ENCODE assay signal across 8 cellular contexts in the genomic region with DNA sequence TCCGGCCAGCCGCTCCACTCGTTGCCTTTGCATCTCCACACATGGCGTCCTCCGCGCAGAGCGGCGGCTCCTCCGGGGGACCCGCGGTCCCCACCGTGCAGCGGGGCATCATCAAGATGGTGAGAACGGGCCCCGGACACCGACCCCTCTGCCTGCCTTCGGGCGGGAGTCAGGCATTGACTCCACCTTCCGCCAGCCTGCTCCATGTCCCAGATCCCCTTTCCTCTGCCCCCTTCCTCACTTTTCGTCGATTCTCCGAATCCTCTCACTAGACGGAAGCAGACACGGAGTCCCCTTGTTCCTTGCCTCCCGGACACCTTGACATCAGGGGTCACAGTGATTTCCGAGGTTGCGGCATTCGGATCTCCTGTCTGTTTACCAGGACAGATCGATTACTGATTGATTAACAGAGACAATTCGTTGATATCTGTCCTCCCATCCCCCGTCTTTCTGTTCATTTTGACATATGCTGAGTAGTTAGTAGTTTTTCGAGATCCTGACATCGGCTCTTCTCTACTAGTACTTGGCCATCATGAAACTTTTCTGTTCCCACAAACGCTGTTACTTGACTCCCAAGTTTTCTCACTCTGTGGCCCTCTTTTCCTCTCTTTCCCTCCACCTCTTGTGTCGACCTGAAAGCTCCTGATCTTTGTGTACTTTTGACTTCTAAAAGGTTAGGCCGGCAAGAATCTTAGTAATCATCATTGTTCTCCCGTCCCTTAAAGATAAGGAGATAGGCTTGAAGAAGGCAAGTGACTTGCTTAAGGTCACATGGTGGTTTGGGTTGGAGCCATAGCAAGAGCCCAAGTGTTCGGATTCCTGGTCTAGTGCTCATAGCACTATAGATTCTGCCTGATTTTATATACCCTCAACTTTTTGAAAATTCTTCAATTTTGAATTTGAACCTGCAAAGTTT. TPM values are rescaled to one million over a fixed set of nuclear protein-coding genes. Genes with fewer than 3 reads are reported as not detected.
DNase-seq lines count a peak whose midpoint lies in the region; ATAC-seq and TF ChIP-seq lines count a peak whose summit lies in the region.

No MANE protein-coding gene starts in this region.

- 1 to 2% methylated on average over 38 of the region's 38 CpGs for WGBS in heart right ventricle, 2 donors

- H3K36me3 ChIP-seq in heart right ventricle, result peaks cover 0 to 12% (median 0%) of the 10 kb centered on the region in 9 donors

- peaks cover 11% of the 10 kb centered on the region for H3K36me3 Mint-ChIP-seq in activated naive CD4-positive, alpha-beta T cell treated with anti-CD3 and anti-CD28 coated beads, Interleukin-2, amount 50 U/mL, for 24 hours
- peaks cover 16% of the 10 kb centered on the region for H3K36me3 Mint-ChIP-seq in WTC11

- no peak for TF ChIP-seq CTCF in WTC11 (IDR thresholded peaks at IDR 0.05)
- no peak for TF ChIP-seq CTCF in heart right ventricle (IDR thresholded peaks at IDR 0.05)

- POLR2A ChIA-PET in WTC11 (lab: Charles Lee), result interaction anchor here (0.7 kb wide), 1 partner anchor 200 kb away, joined by 3 read pairs; no protein-coding TSS in a partner anchor

- H3K27me3 ChIP-seq in heart right ventricle, result no peaks in the 10 kb centered on the region

- H3K27ac ChIP-seq in heart right ventricle, result peak overlapping the region in 9 of 10 donors; percentile 75 to 99 (median 94)
- H3K27ac ChIP-seq in skin epidermis, result peak overlapping the region; percentile 43 to 96 (median 92)

- CTCF ChIA-PET in WTC11 (lab: Charles Lee), result no interaction called here

- peak overlapping the region; percentile 100 for H3K4me3 Mint-ChIP-seq in activated naive CD4-positive, alpha-beta T cell treated with anti-CD3 and anti-CD28 coated beads, Interleukin-2, amount 50 U/mL, for 24 hours
- peak overlapping the region; percentile 100; the same call in 1 of the 2 replicates for H3K4me3 Mint-ChIP-seq in WTC11

- no peak for DNase-seq in activated naive CD4-positive, alpha-beta T cell treated with anti-CD3 and anti-CD28 coated beads, Interleukin-2, amount 50 U/mL, for 16 hours
- DNase-seq in WTC11 (ENCODE audit: low spot score) (no peak), heart right ventricle (no peak), T1000 (lab: John Stamatoyannopoulos, UW) (no peak), Ammon's horn (ENCODE audit: low spot score) (no peak)

- peak; percentile 18 for ATAC-seq in HG03175 (IDR thresholded peaks at IDR 0.05; ENCODE audit: unreplicated experiment)
- no peak for ATAC-seq in WTC11
- ATAC-seq in heart right ventricle, result peak in 3 of 8 donors; percentile 9 to 12 (median 10)

- H3K4me3 ChIP-seq in heart right ventricle, result peak overlapping the region; percentile 66 to 92 (median 80)
- H3K4me3 ChIP-seq in skin epidermis, result peak overlapping the region; percentile 71 to 99 (median 89)

- no peaks in the 10 kb centered on the region for H3K9me3 Mint-ChIP-seq in activated naive CD4-positive, alpha-beta T cell treated with anti-CD3 and anti-CD28 coated beads, Interleukin-2, amount 50 U/mL, for 24 hours
- H3K9me3 Mint-ChIP-seq in WTC11, result no peaks in the 10 kb centered on the region

- intact Hi-C loops in heart right ventricle (cut with DNase I), result loop anchor here in 6 of 10 donors (5.0 kb wide), 1 partner anchor 65 kb away; a partner anchor contains a TSS

- H3K27me3 Mint-ChIP-seq in activated naive CD4-positive, alpha-beta T cell treated with anti-CD3 and anti-CD28 coated beads, Interleukin-2, amount 50 U/mL, for 24 hours, result no peaks in the 10 kb centered on the region
- no peaks in the 10 kb centered on the region for H3K27me3 Mint-ChIP-seq in WTC11 (ENCODE audit: low read depth)

- H3K4me1 ChIP-seq in heart right ventricle, result peaks cover 0 to 50% (median 38%) of the 10 kb centered on the region in 9 donors

- H3K4me1 Mint-ChIP-seq in activated naive CD4-positive, alpha-beta T cell treated with anti-CD3 and anti-CD28 coated beads, Interleukin-2, amount 50 U/mL, for 24 hours, result peaks cover 50% of the 10 kb centered on the region
- peaks cover 35% of the 10 kb centered on the region for H3K4me1 Mint-ChIP-seq in WTC11

- peak overlapping the region; percentile 94 for H3K27ac Mint-ChIP-seq in activated naive CD4-positive, alpha-beta T cell treated with anti-CD3 and anti-CD28 coated beads, Interleukin-2, amount 50 U/mL, for 24 hours
- peak overlapping the region; percentile 97 for H3K27ac Mint-ChIP-seq in WTC11

- no peaks in the 10 kb centered on the region for H3K9me3 ChIP-seq in heart right ventricle

TF ChIP-seq in WTC11, 78 proteins besides CTCF, POLR2A, EP300 and RAD21 (continues in another document):
- TF ChIP-seq ZNF263 (CRISPR knock-in tag; IDR thresholded peaks at IDR 0.05; ENCODE audit: low read depth) (no peak), ZNF121 (CRISPR knock-in tag; IDR thresholded peaks at IDR 0.05) (peak; percentile 91), HMGA2 (CRISPR knock-in tag; IDR thresholded peaks at IDR 0.05) (no peak), OVOL2 (CRISPR knock-in tag; IDR thresholded peaks at IDR 0.05; ENCODE audit: borderline replicate concordance) (no peak), ZNF396 (CRISPR knock-in tag; IDR thresholded peaks at IDR 0.05; ENCODE audit: borderline replicate concordance) (no peak)
- TF ChIP-seq, protein P1, sequence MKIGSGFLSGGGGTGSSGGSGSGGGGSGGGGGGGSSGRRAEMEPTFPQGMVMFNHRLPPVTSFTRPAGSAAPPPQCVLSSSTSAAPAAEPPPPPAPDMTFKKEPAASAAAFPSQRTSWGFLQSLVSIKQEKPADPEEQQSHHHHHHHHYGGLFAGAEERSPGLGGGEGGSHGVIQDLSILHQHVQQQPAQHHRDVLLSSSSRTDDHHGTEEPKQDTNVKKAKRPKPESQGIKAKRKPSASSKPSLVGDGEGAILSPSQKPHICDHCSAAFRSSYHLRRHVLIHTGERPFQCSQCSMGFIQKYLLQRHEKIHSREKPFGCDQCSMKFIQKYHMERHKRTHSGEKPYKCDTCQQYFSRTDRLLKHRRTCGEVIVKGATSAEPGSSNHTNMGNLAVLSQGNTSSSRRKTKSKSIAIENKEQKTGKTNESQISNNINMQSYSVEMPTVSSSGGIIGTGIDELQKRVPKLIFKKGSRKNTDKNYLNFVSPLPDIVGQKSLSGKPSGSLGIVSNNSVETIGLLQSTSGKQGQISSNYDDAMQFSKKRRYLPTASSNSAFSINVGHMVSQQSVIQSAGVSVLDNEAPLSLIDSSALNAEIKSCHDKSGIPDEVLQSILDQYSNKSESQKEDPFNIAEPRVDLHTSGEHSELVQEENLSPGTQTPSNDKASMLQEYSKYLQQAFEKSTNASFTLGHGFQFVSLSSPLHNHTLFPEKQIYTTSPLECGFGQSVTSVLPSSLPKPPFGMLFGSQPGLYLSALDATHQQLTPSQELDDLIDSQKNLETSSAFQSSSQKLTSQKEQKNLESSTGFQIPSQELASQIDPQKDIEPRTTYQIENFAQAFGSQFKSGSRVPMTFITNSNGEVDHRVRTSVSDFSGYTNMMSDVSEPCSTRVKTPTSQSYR (CRISPR knock-in tag; IDR thresholded peaks at IDR 0.05), result no peak
- TF ChIP-seq, protein P2, sequence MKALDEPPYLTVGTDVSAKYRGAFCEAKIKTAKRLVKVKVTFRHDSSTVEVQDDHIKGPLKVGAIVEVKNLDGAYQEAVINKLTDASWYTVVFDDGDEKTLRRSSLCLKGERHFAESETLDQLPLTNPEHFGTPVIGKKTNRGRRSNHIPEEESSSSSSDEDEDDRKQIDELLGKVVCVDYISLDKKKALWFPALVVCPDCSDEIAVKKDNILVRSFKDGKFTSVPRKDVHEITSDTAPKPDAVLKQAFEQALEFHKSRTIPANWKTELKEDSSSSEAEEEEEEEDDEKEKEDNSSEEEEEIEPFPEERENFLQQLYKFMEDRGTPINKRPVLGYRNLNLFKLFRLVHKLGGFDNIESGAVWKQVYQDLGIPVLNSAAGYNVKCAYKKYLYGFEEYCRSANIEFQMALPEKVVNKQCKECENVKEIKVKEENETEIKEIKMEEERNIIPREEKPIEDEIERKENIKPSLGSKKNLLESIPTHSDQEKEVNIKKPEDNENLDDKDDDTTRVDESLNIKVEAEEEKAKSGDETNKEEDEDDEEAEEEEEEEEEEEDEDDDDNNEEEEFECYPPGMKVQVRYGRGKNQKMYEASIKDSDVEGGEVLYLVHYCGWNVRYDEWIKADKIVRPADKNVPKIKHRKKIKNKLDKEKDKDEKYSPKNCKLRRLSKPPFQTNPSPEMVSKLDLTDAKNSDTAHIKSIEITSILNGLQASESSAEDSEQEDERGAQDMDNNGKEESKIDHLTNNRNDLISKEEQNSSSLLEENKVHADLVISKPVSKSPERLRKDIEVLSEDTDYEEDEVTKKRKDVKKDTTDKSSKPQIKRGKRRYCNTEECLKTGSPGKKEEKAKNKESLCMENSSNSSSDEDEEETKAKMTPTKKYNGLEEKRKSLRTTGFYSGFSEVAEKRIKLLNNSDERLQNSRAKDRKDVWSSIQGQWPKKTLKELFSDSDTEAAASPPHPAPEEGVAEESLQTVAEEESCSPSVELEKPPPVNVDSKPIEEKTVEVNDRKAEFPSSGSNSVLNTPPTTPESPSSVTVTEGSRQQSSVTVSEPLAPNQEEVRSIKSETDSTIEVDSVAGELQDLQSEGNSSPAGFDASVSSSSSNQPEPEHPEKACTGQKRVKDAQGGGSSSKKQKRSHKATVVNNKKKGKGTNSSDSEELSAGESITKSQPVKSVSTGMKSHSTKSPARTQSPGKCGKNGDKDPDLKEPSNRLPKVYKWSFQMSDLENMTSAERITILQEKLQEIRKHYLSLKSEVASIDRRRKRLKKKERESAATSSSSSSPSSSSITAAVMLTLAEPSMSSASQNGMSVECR (CRISPR knock-in tag; IDR thresholded peaks at IDR 0.05; ENCODE audit: borderline replicate concordance), result peak; percentile 74; the same call in 1 of the 2 replicates
- TF ChIP-seq, protein P3, sequence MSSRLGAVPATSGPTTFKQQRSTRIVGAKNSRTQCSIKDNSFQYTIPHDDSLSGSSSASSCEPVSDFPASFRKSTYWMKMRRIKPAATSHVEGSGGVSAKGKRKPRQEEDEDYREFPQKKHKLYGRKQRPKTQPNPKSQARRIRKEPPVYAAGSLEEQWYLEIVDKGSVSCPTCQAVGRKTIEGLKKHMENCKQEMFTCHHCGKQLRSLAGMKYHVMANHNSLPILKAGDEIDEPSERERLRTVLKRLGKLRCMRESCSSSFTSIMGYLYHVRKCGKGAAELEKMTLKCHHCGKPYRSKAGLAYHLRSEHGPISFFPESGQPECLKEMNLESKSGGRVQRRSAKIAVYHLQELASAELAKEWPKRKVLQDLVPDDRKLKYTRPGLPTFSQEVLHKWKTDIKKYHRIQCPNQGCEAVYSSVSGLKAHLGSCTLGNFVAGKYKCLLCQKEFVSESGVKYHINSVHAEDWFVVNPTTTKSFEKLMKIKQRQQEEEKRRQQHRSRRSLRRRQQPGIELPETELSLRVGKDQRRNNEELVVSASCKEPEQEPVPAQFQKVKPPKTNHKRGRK (CRISPR knock-in tag; IDR thresholded peaks at IDR 0.05; ENCODE audit: borderline replicate concordance), result no peak

RNA-seq across cellular contexts. Expression of a gene that starts 0.6 kb away (rescaled TPM):
- total RNA-seq in WTC11 (2021) (237 to 261 TPM (median 240 TPM) in 3 replicates), heart right ventricle (100 to 1,000 TPM in 1 of 10 donors, 10 to 100 TPM in 9; 66.8 to 104 (median 80.8) TPM)
- 100 to 1,000 TPM in 1 of 2 donors, 10 to 100 TPM in 1; 39.9 to 107 TPM for polyA plus RNA-seq in heart right ventricle

RNA-seq across cellular contexts. Expression of a gene that starts 34.6 kb away (rescaled TPM):
- total RNA-seq in WTC11 (2021) (not detected in 3 replicates), heart right ventricle (not detected)
- polyA plus RNA-seq in heart right ventricle, result not detected

RNA-seq across cellular contexts. Expression of a gene that starts 59.1 kb away (rescaled TPM):
- 0.57 to 1.1 TPM (median 0.82 TPM) in 3 replicates for total RNA-seq in WTC11 (2021)
- under 1 TPM in 2 of 10 donors, not detected in 8; 0.71 to 0.79 TPM for total RNA-seq in heart right ventricle
- under 1 TPM; 0.13 to 0.88 TPM for polyA plus RNA-seq in heart right ventricle
